ENCODE assay signal across 25 cellular contexts in genomic region chr3:112508860-112509259, GRCh38. TPM values are rescaled to one million over a fixed set of nuclear protein-coding genes. Genes with fewer than 3 reads are reported as not detected.
"Had no signal": no experiment of that assay in that cellular context is flagged by ENCODE, and none has a peak within 500 bp of the region (broad histone marks: within the 10 kb centered on the region; RNA-seq: fewer than 3 reads in every experiment).

No MANE protein-coding gene starts in this region.

- H3K9me3 Mint-ChIP-seq: activated naive CD4-positive, alpha-beta T cell treated with anti-CD3 and anti-CD28 coated beads, Interleukin-2, amount 50 U/mL, for 24 hours had no signal

- H2AFZ ChIP-seq: hepatocyte had no signal

- H3K4me3 Mint-ChIP-seq: activated naive CD4-positive, alpha-beta T cell treated with anti-CD3 and anti-CD28 coated beads, Interleukin-2, amount 50 U/mL, for 24 hours; endodermal cell; neural crest cell; T-helper 1 cell treated with Interleukin-12 subunit alpha and Interleukin-12 subunit beta and Interleukin-4 antibody, amounts not matched to agents 30 μg/mL and 1 μg/mL, for 36 hours had no signal

- ATAC-seq: foreskin keratinocyte, left cardiac atrium, lower lobe of right lung had no signal

- H3K4me1 ChIP-seq: foreskin keratinocyte, lower lobe of right lung had no signal

- H3K27ac Mint-ChIP-seq: activated naive CD4-positive, alpha-beta T cell treated with anti-CD3 and anti-CD28 coated beads, Interleukin-2, amount 50 U/mL, for 24 hours; endodermal cell; T-helper 1 cell treated with Interleukin-12 subunit alpha and Interleukin-12 subunit beta and Interleukin-4 antibody, amounts not matched to agents 30 μg/mL and 1 μg/mL, for 36 hours had no signal

- H3K27me3 Mint-ChIP-seq: activated naive CD4-positive, alpha-beta T cell treated with anti-CD3 and anti-CD28 coated beads, Interleukin-2, amount 50 U/mL, for 24 hours had no signal

- FAIRE-seq: urothelium cell line had no signal

- DNase-seq: activated CD4-positive, alpha-beta T cell treated with anti-CD3 and anti-CD28 coated beads for 1 hour; activated CD8-positive, alpha-beta memory T cell treated with anti-CD3 and anti-CD28 coated beads for 24 hours; activated CD8-positive, alpha-beta memory T cell treated with anti-CD3 and anti-CD28 coated beads, Interleukin-2, amount 50 U/mL, for 48 hours; activated gamma-delta T cell; endodermal cell; foreskin keratinocyte; left cardiac atrium; lower lobe of right lung; midbrain; retina; spleen; stimulated activated CD4-positive, alpha-beta T cell treated with anti-CD3 and anti-CD28 coated beads, Interleukin-4, amount 100 ng/mL, for 4 hours; stimulated activated naive CD4-positive, alpha-beta T cell; substantia nigra had no signal

- H3K27me3 ChIP-seq: cardiac muscle cell, foreskin keratinocyte, hepatocyte, spleen, tibial nerve had no signal

- H3K79me2 ChIP-seq: hepatocyte had no signal

- H3K27ac ChIP-seq: cardiac muscle cell, epithelial cell of prostate, foreskin keratinocyte, hepatocyte, lower lobe of right lung, tibial nerve, VCaP had no signal

- H3K4me3 ChIP-seq: cardiac muscle cell, hepatocyte, lower lobe of right lung, spleen, tibial nerve had no signal

- H3K4me1 Mint-ChIP-seq: endodermal cell, neural crest cell had no signal

- H3K4me2 ChIP-seq: hepatocyte had no signal

RNA-seq across cellular contexts. Expression of gene BTLA, which starts 9.6 kb away (rescaled TPM):
- total RNA-seq: cardiac muscle cell, dermis microvascular lymphatic vessel endothelial cell, endodermal cell, foreskin keratinocyte, hepatocyte, neural crest cell had no signal
- polyA plus RNA-seq: cardiac muscle cell, fibroblast of lung, foreskin keratinocyte, hepatocyte had no signal
